ENCODE assay signal across 7 cellular contexts in genomic region chrX:112147206-112147605, GRCh38.
DNase-seq lines count a peak whose midpoint lies in the region; ATAC-seq, FAIRE-seq and TF ChIP-seq lines count a peak whose summit lies in the region.

No MANE protein-coding gene starts in this region.

- ATAC-seq in pancreas (peak in 2 of 4 donors; percentile 41 to 52), psoas muscle (no peak)
- no peak for ATAC-seq in activated naive CD8-positive, alpha-beta T cell treated with anti-CD3 and anti-CD28 coated beads, Interleukin-2, amount 50 U/mL, for 24 hours

- no peaks in the 10 kb centered on the region for H3K4me1 Mint-ChIP-seq in activated naive CD8-positive, alpha-beta T cell treated with anti-CD3 and anti-CD28 coated beads, Interleukin-2, amount 50 U/mL, for 24 hours

- H3K4me1 ChIP-seq in pancreas (no peaks in the 10 kb centered on the region), psoas muscle (no peaks in the 10 kb centered on the region)

- in situ Hi-C loops in T47D (cut with HindIII; ENCODE audit: low pct_unique_long_range_greater_than_20kb, low sequenced_read_pairs), result no loop called here

- DNase-seq in LNCaP clone FGC (ENCODE audit: low read depth) (no peak), T47D (ENCODE audit: low read depth in 1 of 2, low spot score in 1 of 2) (peak; percentile 0 to 12), pancreas (peak in 1 of 6 donors; percentile 8), NCI-H748 (lab: John Stamatoyannopoulos, UW; ENCODE audit: unreplicated experiment) (no peak), psoas muscle (no peak)
- no peak for DNase-seq in activated naive CD8-positive, alpha-beta T cell treated with anti-CD3 and anti-CD28 coated beads, Interleukin-2, amount 50 U/mL, for 24 hours

- FAIRE-seq in pancreas (lab: Jason Lieb, UNC), result no peak

- peak; percentile 61 for TF ChIP-seq CTCF in GM12873 (IDR thresholded peaks at IDR 0.05; ENCODE audit: insufficient read depth, low read depth, low read length, missing control alignments)
- TF ChIP-seq CTCF in LNCaP clone FGC (IDR thresholded peaks at IDR 0.05; ENCODE audit: control insufficient read depth, extremely low read depth, insufficient read depth), result peak; percentile 43
- peak in 3 of 4 donors; percentile 12 to 47 (median 34) for TF ChIP-seq CTCF in pancreas (IDR thresholded peaks at IDR 0.05)
- no peak for TF ChIP-seq CTCF in psoas muscle (IDR thresholded peaks at IDR 0.05)

- no peaks in the 10 kb centered on the region for H3K9me3 Mint-ChIP-seq in activated naive CD8-positive, alpha-beta T cell treated with anti-CD3 and anti-CD28 coated beads, Interleukin-2, amount 50 U/mL, for 24 hours

- no peaks in the 10 kb centered on the region for H3K36me3 Mint-ChIP-seq in activated naive CD8-positive, alpha-beta T cell treated with anti-CD3 and anti-CD28 coated beads, Interleukin-2, amount 50 U/mL, for 24 hours (ENCODE audit: low read depth)

- no peak overlapping the region for H3K4me3 ChIP-seq in LNCaP clone FGC (ENCODE audit: low read depth, low read length)
- H3K4me3 ChIP-seq in pancreas, result no peak overlapping the region
- H3K4me3 ChIP-seq in psoas muscle, result no peak overlapping the region

- H3K27me3 ChIP-seq in pancreas (peaks cover 0 to 10% (median 3%) of the 10 kb centered on the region in 4 donors), psoas muscle (ENCODE audit: insufficient read depth in 3 of 3, low read length in 2 of 3) (peaks cover 0 to 29% (median 0%) of the 10 kb centered on the region in 3 donors)

- no peak overlapping the region for H3K4me3 Mint-ChIP-seq in activated naive CD8-positive, alpha-beta T cell treated with anti-CD3 and anti-CD28 coated beads, Interleukin-2, amount 50 U/mL, for 24 hours

- 19 to 21% methylated on average over 2 of the region's 2 CpGs for WGBS in pancreas, 2 donors
- whole genome bisulfite sequencing in psoas muscle, 3 donors, result 29 to 39% (median 30%) methylated on average over 2 of the region's 2 CpGs

- no peaks in the 10 kb centered on the region for H3K27me3 Mint-ChIP-seq in activated naive CD8-positive, alpha-beta T cell treated with anti-CD3 and anti-CD28 coated beads, Interleukin-2, amount 50 U/mL, for 24 hours

- intact Hi-C loops in pancreas (cut with DNase I), result no loop called here
- intact Hi-C loops in psoas muscle (cut with DNase I), result no loop called here

- H3K27ac ChIP-seq in pancreas (no peak overlapping the region), psoas muscle (no peak overlapping the region)

- no peaks in the 10 kb centered on the region for H3K36me3 ChIP-seq in pancreas
- H3K36me3 ChIP-seq in psoas muscle (ENCODE audit: insufficient read depth in 1 of 2, low read depth in 1 of 2), result no peaks in the 10 kb centered on the region

- H3K27ac Mint-ChIP-seq in activated naive CD8-positive, alpha-beta T cell treated with anti-CD3 and anti-CD28 coated beads, Interleukin-2, amount 50 U/mL, for 24 hours, result no peak overlapping the region

- H3K9me3 ChIP-seq in pancreas (no peaks in the 10 kb centered on the region), psoas muscle (no peaks in the 10 kb centered on the region)

Comparison
In these comparisons a context has a peak if more than half of its experiments do, and no peak if none do; other contexts are left out.
1. DNase-seq: peak in T47D (2 of 2); none in LNCaP clone FGC (single experiment), NCI-H748 (single experiment), psoas muscle (0 of 2) and activated naive CD8-positive, alpha-beta T cell treated with anti-CD3 and anti-CD28 coated beads, Interleukin-2, amount 50 U/mL, for 24 hours (single experiment).